ENCODE assay signal across 8 cellular contexts in genomic region chr2:205685314-205686230, GRCh38. TPM values are rescaled to one million over a fixed set of nuclear protein-coding genes. Genes with fewer than 3 reads are reported as not detected.
A peak's percentile ranks its signal among the peaks of the same experiment; 100 is the strongest.
DNase-seq lines count a peak whose midpoint lies in the region; ATAC-seq and TF ChIP-seq lines count a peak whose summit lies in the region.

No MANE protein-coding gene starts in this region.

- H3K27me3 ChIP-seq in mesendoderm (ENCODE audit: insufficient read depth, low read length, poor library complexity) (peaks cover 3% of the 10 kb centered on the region), upper lobe of right lung (no peaks in the 10 kb centered on the region)

- H3K27ac ChIP-seq in mesendoderm (ENCODE audit: low read depth, low read length), result peak overlapping the region; percentile 92
- peak overlapping the region; percentile 70 for H3K27ac ChIP-seq in upper lobe of right lung

- H3K4me3 ChIP-seq in mesendoderm (ENCODE audit: low read length) (peak overlapping the region; percentile 56), upper lobe of right lung (peak overlapping the region; percentile 72)

- H2BK15ac ChIP-seq in mesendoderm (replicated peaks; ENCODE audit: low read depth), result no peak overlapping the region

- no peak overlapping the region for H4K8ac ChIP-seq in mesendoderm (ENCODE audit: low read depth, low read length)

- peak overlapping the region; percentile 93 for H3K56ac ChIP-seq in mesendoderm (ENCODE audit: low read length)

- H4K5ac ChIP-seq in mesendoderm (ENCODE audit: low read length), result no peak overlapping the region

- peak overlapping the region; percentile 82 for H3K4me2 ChIP-seq in mesendoderm (ENCODE audit: low read length)

- peak overlapping the region; percentile 86 for H3K18ac ChIP-seq in mesendoderm (ENCODE audit: low read length)

- peaks cover 11% of the 10 kb centered on the region for H3K79me2 ChIP-seq in mesendoderm (ENCODE audit: control insufficient read depth, insufficient read depth, low read length)

- intact Hi-C loops in upper lobe of right lung (cut with DNase I), result no loop called here

- H2BK5ac ChIP-seq in mesendoderm (ENCODE audit: low read length), result peak overlapping the region; percentile 17

- H3K23ac ChIP-seq in mesendoderm (ENCODE audit: low read length), result no peak overlapping the region

- H3K4ac ChIP-seq in mesendoderm (ENCODE audit: low read depth, low read length), result peak overlapping the region; percentile 96

- H3K79me1 ChIP-seq in mesendoderm (ENCODE audit: low read length), result peaks cover 3% of the 10 kb centered on the region

- DNase-seq in DMS 273 treated with DMSO at 0.1 percent for 48 hours (lab: John Stamatoyannopoulos, UW) (peak; percentile 32), NCI-H69 (lab: John Stamatoyannopoulos, UW) (peak; percentile 65), dermis blood vessel endothelial cell (peak; percentile 55), mesendoderm (peak; percentile 89), upper lobe of right lung (peak; percentile 79)

- TF ChIP-seq CTCF in upper lobe of right lung (IDR thresholded peaks at IDR 0.05), result no peak

- peak overlapping the region; percentile 96 for H2BK120ac ChIP-seq in mesendoderm (ENCODE audit: low read depth, low read length)

- no peak overlapping the region for H2AK5ac ChIP-seq in mesendoderm (ENCODE audit: low read length)

- peak; percentile 58 for ATAC-seq in upper lobe of right lung
- ATAC-seq in GM18870 (IDR thresholded peaks at IDR 0.05; ENCODE audit: unreplicated experiment), result no peak
- ATAC-seq in HG02840 (IDR thresholded peaks at IDR 0.05; ENCODE audit: low FRiP score, unreplicated experiment), result no peak
- ATAC-seq in GM19035 (IDR thresholded peaks at IDR 0.05; ENCODE audit: unreplicated experiment), result no peak

- no CpG with 5 or more reads among the region's 83 CpGs for WGBS in mesendoderm (ENCODE audit: extremely low coverage, insufficient coverage, low lambda C conversion rate)

- peak overlapping the region; percentile 79 for H3K9ac ChIP-seq in mesendoderm (ENCODE audit: low read length)

- H3K4me1 ChIP-seq in mesendoderm (ENCODE audit: control insufficient read depth, low read depth, low read length) (peaks cover 15% of the 10 kb centered on the region), upper lobe of right lung (peaks cover 35% of the 10 kb centered on the region)

- H3K9me3 ChIP-seq in upper lobe of right lung, result no peaks in the 10 kb centered on the region

- H3K36me3 ChIP-seq in mesendoderm (ENCODE audit: control insufficient read depth, insufficient read depth, low read length) (no peaks in the 10 kb centered on the region), upper lobe of right lung (no peaks in the 10 kb centered on the region)

RNA-seq across cellular contexts. Expression of gene NRP2, which starts 3.3 kb away (rescaled TPM):
- total RNA-seq in dermis blood vessel endothelial cell (165 and 254 TPM in 2 replicates), upper lobe of right lung (75.3 TPM)
- 25.9 TPM for polyA plus RNA-seq in mesendoderm (2013, experiment 1 of 2)
- polyA plus RNA-seq in mesendoderm (2013, experiment 2 of 2), result 23.7 TPM

Comparison
In these comparisons a context has a peak if more than half of its experiments do, and no peak if none do; other contexts are left out.
1. DNase-seq: peak in every context shown above with its lines; median percentile 89 in mesendoderm; 79 in upper lobe of right lung; 65 in NCI-H69; 55 in dermis blood vessel endothelial cell; 32 in DMS 273 treated with DMSO at 0.1 percent for 48 hours.